Comparison of ENCODE assay signal across 23 cellular contexts in genomic region chr21:34843562-34843961, GRCh38.
DNase-seq lines count a peak whose midpoint lies in the region; FAIRE-seq and TF ChIP-seq lines count a peak whose summit lies in the region.
"Had no signal": no experiment of that assay in that cellular context is flagged by ENCODE, and none has a peak within 500 bp of the region (broad histone marks: within the 10 kb centered on the region; RNA-seq: fewer than 3 reads in every experiment).

No MANE protein-coding gene starts in this region.

- H4K5ac ChIP-seq in H1 (ENCODE audit: insufficient read length, low read depth, low read length), result no peak overlapping the region

- H3K27me3 Mint-ChIP-seq in MCF 10A (ENCODE audit: insufficient read depth, unreplicated experiment), result no peaks in the 10 kb centered on the region
- H3K27me3 Mint-ChIP-seq: activated CD8-positive, alpha-beta T cell treated with anti-CD3 and anti-CD28 coated beads for 36 hours; naive thymus-derived CD8-positive, alpha-beta T cell had no signal

- H3K79me1 ChIP-seq in H1 (ENCODE audit: low read depth, low read length), result no peaks in the 10 kb centered on the region
- H3K79me1 ChIP-seq in neuronal stem cell (ENCODE audit: low read depth, low read length), result no peaks in the 10 kb centered on the region

- H3K9ac ChIP-seq in mammary epithelial cell (ENCODE audit: insufficient read depth, low read length) (no peak overlapping the region), H1 (replicated peaks in 1 of 4; ENCODE audit: extremely low read depth in 1 of 4, low read depth in 3 of 4, low read length in 3 of 4) (no peak overlapping the region), neuronal stem cell (ENCODE audit: low read depth, low read length, poor library complexity) (no peak overlapping the region)

- no peaks in the 10 kb centered on the region for H3K23me2 ChIP-seq in H1 (ENCODE audit: low read depth, low read length)

- H3K27me3 ChIP-seq in mammary epithelial cell (ENCODE audit: insufficient read depth, low read length) (no peaks in the 10 kb centered on the region), H1 (replicated peaks in 1 of 4; ENCODE audit: control insufficient read depth in 3 of 4, extremely low read depth in 1 of 4, insufficient read depth in 3 of 4, low read length in 3 of 4) (no peaks in the 10 kb centered on the region; a peak in 3 of 7 replicates), neuronal stem cell (ENCODE audit: control insufficient read depth in 3 of 3, insufficient read depth in 3 of 3, low read depth in 1 of 3, low read length in 3 of 3) (no peaks in the 10 kb centered on the region), adrenal gland (no peaks in the 10 kb centered on the region)

- FAIRE-seq in H1 (lab: Jason Lieb, UNC), result no peak
- FAIRE-seq: frontal cortex, GM18507 had no signal

- H2AK5ac ChIP-seq in H1 (ENCODE audit: low read depth, low read length) (peak overlapping the region; percentile 33; the same call in 1 of the 2 replicates), neuronal stem cell (ENCODE audit: low read depth, low read length) (peak overlapping the region; percentile 60)

- peaks cover 84% of the 10 kb centered on the region for H3K79me2 ChIP-seq in mammary epithelial cell (ENCODE audit: insufficient read depth, low read length)
- H3K79me2 ChIP-seq in H1 (ENCODE audit: control insufficient read depth in 1 of 2, insufficient read depth in 2 of 2, low read length in 2 of 2), result no peaks in the 10 kb centered on the region

- H3K14ac ChIP-seq in H1 (ENCODE audit: insufficient read length) (no peak overlapping the region), neuronal stem cell (ENCODE audit: low read length) (no peak overlapping the region)

- H3K36me3 ChIP-seq in mammary epithelial cell (ENCODE audit: insufficient read depth, low read length) (peaks cover 43% of the 10 kb centered on the region), H1 (ENCODE audit: control insufficient read depth in 2 of 4, insufficient read depth in 4 of 4, low read length in 3 of 4) (no peaks in the 10 kb centered on the region), neuronal stem cell (replicated peaks in 1 of 2; ENCODE audit: control insufficient read depth in 2 of 2, insufficient read depth in 2 of 2, low read length in 2 of 2) (no peaks in the 10 kb centered on the region), adrenal gland (replicated peaks in 1 of 2) (peaks cover 0 to 7% of the 10 kb centered on the region in 2 donors)
- H3K36me3 ChIP-seq: left ventricle myocardium inferior, prostate gland, WERI-Rb-1 had no signal

- H2BK15ac ChIP-seq in H1 (ENCODE audit: low read length) (no peak overlapping the region), neuronal stem cell (ENCODE audit: low read length) (no peak overlapping the region)

- no peak overlapping the region for H3K56ac ChIP-seq in H1 (replicated peaks; ENCODE audit: insufficient read length, low read depth, low read length)

- dilution Hi-C loops in mammary epithelial cell (cut with HindIII; ENCODE audit: low sequenced_read_pairs), result no loop called here

- H3K23ac ChIP-seq in H1 (ENCODE audit: insufficient read length), result no peak overlapping the region
- H3K23ac ChIP-seq in neuronal stem cell (ENCODE audit: low read depth, low read length, poor library complexity), result peak overlapping the region; percentile 71

- H3K4me3 ChIP-seq in mammary epithelial cell (replicated peaks in 1 of 3; ENCODE audit: insufficient read depth in 1 of 3, low read depth in 2 of 3, low read length in 3 of 3) (no peak overlapping the region), H1 (ENCODE audit: extremely low read depth in 1 of 4, insufficient read depth in 2 of 4, low read depth in 3 of 4, low read length in 4 of 4) (no peak overlapping the region), neuronal stem cell (ENCODE audit: low read length in 2 of 2) (no peak overlapping the region), adrenal gland (no peak overlapping the region)
- H3K4me3 ChIP-seq: left ventricle myocardium inferior, prostate gland had no signal

- TF ChIP-seq RAD21 in H1 (IDR thresholded peaks at IDR 0.05 in 1 of 2, conservative IDR thresholded peaks at IDR 0.05 in 1 of 2; ENCODE audit: low read depth in 2 of 2, low read length in 2 of 2), result no peak

- H3K9me3 ChIP-seq in mammary epithelial cell (replicated peaks; ENCODE audit: insufficient read depth, low read length) (no peaks in the 10 kb centered on the region), H1 (ENCODE audit: insufficient read depth in 2 of 2, low read depth in 1 of 2, low read length in 1 of 2) (no peaks in the 10 kb centered on the region), neuronal stem cell (replicated peaks in 1 of 2; ENCODE audit: control insufficient read depth in 2 of 2, insufficient read depth in 1 of 2, low read depth in 1 of 2, low read length in 2 of 2) (no peaks in the 10 kb centered on the region), adrenal gland (replicated peaks in 1 of 3) (no peaks in the 10 kb centered on the region)
- H3K9me3 ChIP-seq: left ventricle myocardium inferior, prostate gland had no signal

- H3K18ac ChIP-seq in H1 (ENCODE audit: extremely low read depth, low read length) (no peak overlapping the region), neuronal stem cell (ENCODE audit: low read length) (no peak overlapping the region)

- H4K91ac ChIP-seq in H1 (replicated peaks; ENCODE audit: insufficient read length, low read length) (no peak overlapping the region), neuronal stem cell (ENCODE audit: low read depth, low read length, poor library complexity) (no peak overlapping the region)

- WGBS in mammary epithelial cell (ENCODE audit: low coverage, missing lambda C conversion rate), result 78% methylated on average over 8 of the region's 9 CpGs
- WGBS in H1 (ENCODE audit: extremely low coverage in 1 of 2, insufficient coverage in 1 of 2, insufficient read length in 1 of 2, insufficient replicate concordance in 2 of 2, low coverage in 1 of 2, low lambda C conversion rate in 2 of 2, missing lambda C conversion rate in 1 of 2), 2 experiments, result 88% methylated on average over 9 of the region's 9 CpGs; no CpG with 5 or more reads in 1 of the 2 experiments
- no CpG with 5 or more reads among the region's 9 CpGs for WGBS in neuronal stem cell (ENCODE audit: extremely low coverage in 2 of 2, insufficient read length in 2 of 2, insufficient replicate concordance in 1 of 2), 2 donors
- 87 to 93% (median 92%) methylated on average over 9 of the region's 9 CpGs for WGBS in adrenal gland, 4 donors

- H3K4me3 Mint-ChIP-seq in MCF 10A (ENCODE audit: unreplicated experiment), result no peak overlapping the region
- H3K4me3 Mint-ChIP-seq: activated CD8-positive, alpha-beta T cell treated with anti-CD3 and anti-CD28 coated beads for 36 hours; naive thymus-derived CD8-positive, alpha-beta T cell; T-helper 1 cell treated with Interleukin-12 subunit alpha and Interleukin-12 subunit beta and Interleukin-4 antibody, amounts not matched to agents 30 μg/mL and 1 μg/mL, for 36 hours had no signal

- no peak overlapping the region for H3K27ac ChIP-seq in mammary epithelial cell (ENCODE audit: insufficient read depth, low read depth, low read length)
- no peak overlapping the region for H3K27ac ChIP-seq in H1 (ENCODE audit: low read depth, low read length)
- H3K27ac ChIP-seq in neuronal stem cell (replicated peaks; ENCODE audit: low read length), result no peak overlapping the region
- H3K27ac ChIP-seq in adrenal gland, result no peak overlapping the region
- H3K27ac ChIP-seq: left ventricle myocardium inferior, prostate gland, WERI-Rb-1 had no signal

- TF ChIP-seq CTCF in MCF 10A (IDR thresholded peaks at IDR 0.05; ENCODE audit: unreplicated experiment), result no peak
- TF ChIP-seq CTCF in mammary epithelial cell (conservative IDR thresholded peaks at IDR 0.05 in 1 of 2, IDR thresholded peaks at IDR 0.05 in 1 of 2; ENCODE audit: extremely low read depth in 1 of 2, insufficient read depth in 1 of 2, low read depth in 1 of 2, low read length in 2 of 2), result no peak
- no peak for TF ChIP-seq CTCF in H1 (IDR thresholded peaks at IDR 0.05; ENCODE audit: control extremely low read depth in 1 of 3, insufficient read depth in 1 of 3, low read depth in 1 of 3, low read length in 3 of 3)
- no peak for TF ChIP-seq CTCF in adrenal gland (IDR thresholded peaks at IDR 0.05)

- no peak overlapping the region for H4K8ac ChIP-seq in H1 (ENCODE audit: extremely low read depth, insufficient read depth, low read length)
- no peak overlapping the region for H4K8ac ChIP-seq in neuronal stem cell (ENCODE audit: low read depth, low read length)

- no peak overlapping the region for H3K4ac ChIP-seq in H1 (replicated peaks; ENCODE audit: insufficient read length, low read depth, low read length)
- no peak overlapping the region for H3K4ac ChIP-seq in neuronal stem cell (ENCODE audit: low read length)

- H2AFZ ChIP-seq in mammary epithelial cell (ENCODE audit: low read depth, low read length) (no peak overlapping the region), H1 (ENCODE audit: low read length) (no peak overlapping the region), neuronal stem cell (ENCODE audit: low read length) (no peak overlapping the region)

- no peak overlapping the region for H2BK120ac ChIP-seq in H1 (replicated peaks; ENCODE audit: low read depth, low read length)
- no peak overlapping the region for H2BK120ac ChIP-seq in neuronal stem cell (ENCODE audit: low read depth, low read length)

- TF ChIP-seq POLR2A in H1 (IDR thresholded peaks at IDR 0.05; ENCODE audit: control extremely low read depth in 1 of 2, low read depth in 2 of 2, low read length in 2 of 2) (no peak), adrenal gland (IDR thresholded peaks at IDR 0.05) (no peak)

- POLR2A ChIA-PET in MCF 10A (lab: Yijun Ruan, JAX), result interaction anchor here (0.7 to 8.9 kb wide), 7 partner anchors 11 to 203 kb away, joined by 3 to 304 read pairs (median 85); no protein-coding TSS in a partner anchor
- POLR2A ChIA-PET in H1 (lab: Charles Lee; ENCODE audit: partially characterized antibody), result no interaction called here

- no peaks in the 10 kb centered on the region for H4K20me1 ChIP-seq in mammary epithelial cell (ENCODE audit: insufficient read depth, low read length)
- H4K20me1 ChIP-seq in H1 (replicated peaks in 1 of 2; ENCODE audit: control insufficient read depth in 1 of 2, insufficient read depth in 2 of 2, low read length in 2 of 2), result no peaks in the 10 kb centered on the region

- DNase-seq in MCF 10A (ENCODE audit: unreplicated experiment) (no peak), mammary epithelial cell (no peak), H1 (ENCODE audit: low read depth in 1 of 2, low spot score in 2 of 2) (no peak), neuronal stem cell (ENCODE audit: low spot score) (no peak), putamen (ENCODE audit: low spot score) (no peak), HPDE6-E6E7 (ENCODE audit: extremely low spot score) (no peak), adrenal gland (no peak), NCI-H82 treated with DMSO at 0.1 percent for 48 hours (lab: John Stamatoyannopoulos, UW; ENCODE audit: unreplicated experiment) (no peak)
- DNase-seq: ACHN; activated CD8-positive, alpha-beta T cell treated with anti-CD3 and anti-CD28 coated beads for 36 hours; amygdala; HCEC 1CT; left ventricle myocardium inferior; naive thymus-derived CD8-positive, alpha-beta T cell; NCI-H1694 treated with DMSO at 0.1 percent for 48 hours; NCI-H446 treated with DMSO at 0.1 percent for 48 hours; Right ventricle myocardium superior; WERI-Rb-1 had no signal

- BruUV-seq in MCF 10A (replicated peaks; lab: Mats Ljungman, UMichigan) (no TSS peak), mammary epithelial cell (replicated peaks; lab: Mats Ljungman, UMichigan) (no TSS peak)

- intact Hi-C loops in MCF 10A (cut with micrococcal nuclease) (no loop called here), mammary epithelial cell (cut with micrococcal nuclease) (no loop called here), adrenal gland (cut with DNase I) (no loop called here)

- H2BK20ac ChIP-seq in H1 (ENCODE audit: low read length), result no peak overlapping the region

- H3K36me3 Mint-ChIP-seq in MCF 10A (ENCODE audit: insufficient read depth, unreplicated experiment), result peaks cover 43% of the 10 kb centered on the region

- H3K27ac Mint-ChIP-seq in MCF 10A (ENCODE audit: low read depth, unreplicated experiment), result peak overlapping the region; percentile 92

- CTCF ChIA-PET in MCF 10A (lab: Yijun Ruan, JAX), result interaction anchor here (3.5 kb wide), 1 partner anchor 44 kb away, joined by 22 read pairs; no protein-coding TSS in a partner anchor
- CTCF ChIA-PET in mammary epithelial cell (lab: Charles Lee; ENCODE audit: low non-redundant PET), result no interaction called here
- CTCF ChIA-PET in H1 (lab: Charles Lee; ENCODE audit: partially characterized antibody), result no interaction called here

- no peak overlapping the region for H3K4me2 ChIP-seq in mammary epithelial cell (ENCODE audit: insufficient read depth, low read depth, low read length)
- H3K4me2 ChIP-seq in H1 (ENCODE audit: insufficient read depth in 1 of 2, low read depth in 2 of 2, low read length in 2 of 2), result no peak overlapping the region
- H3K4me2 ChIP-seq in neuronal stem cell (ENCODE audit: insufficient read depth, low read length, poor library complexity, severe bottlenecking), result no peak overlapping the region

- no peak for TF ChIP-seq EP300 in H1 (IDR thresholded peaks at IDR 0.05; ENCODE audit: borderline replicate concordance in 1 of 2, low read depth in 2 of 2, low read length in 2 of 2)

- H2BK5ac ChIP-seq in H1 (ENCODE audit: low read depth, low read length) (no peak overlapping the region), neuronal stem cell (ENCODE audit: low read length) (no peak overlapping the region)

- peaks cover 54% of the 10 kb centered on the region for H3K4me1 Mint-ChIP-seq in MCF 10A (ENCODE audit: insufficient read depth, unreplicated experiment)

- H2BK12ac ChIP-seq in H1 (ENCODE audit: low read depth, low read length) (peak overlapping the region; percentile 23; the same call in 1 of the 2 replicates), neuronal stem cell (ENCODE audit: low read length) (peak overlapping the region; percentile 61)

- peaks cover 59% of the 10 kb centered on the region for H3K4me1 ChIP-seq in mammary epithelial cell (ENCODE audit: insufficient read depth, low read length)
- peaks cover 7 to 26% (median 15%) of the 10 kb centered on the region in 4 experiments for H3K4me1 ChIP-seq in H1 (replicated peaks in 1 of 4; ENCODE audit: control insufficient read depth in 3 of 4, insufficient read depth in 4 of 4, low read length in 3 of 4)
- peaks cover 0 to 18% of the 10 kb centered on the region in 2 donors for H3K4me1 ChIP-seq in neuronal stem cell (ENCODE audit: control insufficient read depth in 2 of 2, insufficient read depth in 1 of 2, low read depth in 1 of 2, low read length in 2 of 2)
- H3K4me1 ChIP-seq in adrenal gland (replicated peaks in 1 of 2), result peaks cover 9 to 36% of the 10 kb centered on the region in 2 donors

- no peaks in the 10 kb centered on the region for H3K9me3 Mint-ChIP-seq in MCF 10A (ENCODE audit: unreplicated experiment)
- H3K9me3 Mint-ChIP-seq: activated CD8-positive, alpha-beta T cell treated with anti-CD3 and anti-CD28 coated beads for 36 hours; activated T-helper 2 cell treated with anti-CD3 and anti-CD28 coated beads, Interferon-gamma antibody, Interleukin-2, Interleukin-4, amounts not matched to agents 10 μg/mL and 5 μg/mL and 100 μg/mL, durations not matched to agents 14 hours and 24 hours and 36 hours; naive thymus-derived CD8-positive, alpha-beta T cell; T-helper 1 cell treated with Interleukin-12 subunit alpha and Interleukin-12 subunit beta and Interleukin-4 antibody, amounts not matched to agents 30 μg/mL and 1 μg/mL, for 36 hours had no signal

- in situ Hi-C loops in mammary epithelial cell (cut with MboI; ENCODE audit: low sequenced_read_pairs in 2 of 2), result loop anchor here in 1 of 2 donors (25.0 kb wide), 1 partner anchor 156 kb away; no protein-coding TSS in a partner anchor
